In genomic region chr17:81697261-81698044, GRCh38 we compare ENCODE assay signal across 1 cellular context.
TF ChIP-seq lines count a peak whose summit lies in the region.

No MANE protein-coding gene starts in this region.

TF ChIP-seq in HepG2, 621 proteins besides CTCF, POLR2A, EP300 and RAD21:
- no peak for TF ChIP-seq ZNF546 (CRISPR knock-in tag; conservative IDR thresholded peaks at IDR 0.05)
- no peak for TF ChIP-seq NONO (IDR thresholded peaks at IDR 0.05)
- 0 out of 2 replicates have a peak, but pooled peaks have one; percentile 17 for TF ChIP-seq NONO (CRISPR knock-in tag; conservative IDR thresholded peaks at IDR 0.05)
- no peak for TF ChIP-seq ERF (CRISPR knock-in tag; IDR thresholded peaks at IDR 0.05)
- no peak for TF ChIP-seq MATR3 (CRISPR knock-in tag; IDR thresholded peaks at IDR 0.05)
- no peak for TF ChIP-seq ZUFSP (CRISPR knock-in tag; IDR thresholded peaks at IDR 0.05; ENCODE audit: borderline replicate concordance)
- TF ChIP-seq PRDM10 (CRISPR knock-in tag; IDR thresholded peaks at IDR 0.05; ENCODE audit: low read depth), result no peak
- TF ChIP-seq ZNF740 (CRISPR knock-in tag; IDR thresholded peaks at IDR 0.05), result peak; percentile 85; the same call in 1 of the 2 replicates
- TF ChIP-seq GPN1 (CRISPR knock-in tag; IDR thresholded peaks at IDR 0.05; ENCODE audit: borderline replicate concordance), result no peak
- TF ChIP-seq ZNF274 (CRISPR knock-in tag; IDR thresholded peaks at IDR 0.05), result 0 out of 2 replicates have a peak, but pooled peaks have one; percentile 24
- no peak for TF ChIP-seq FOXO1 (CRISPR knock-in tag; IDR thresholded peaks at IDR 0.05)
- TF ChIP-seq BHLHE40 (IDR thresholded peaks at IDR 0.05; ENCODE audit: low read length), result no peak
- TF ChIP-seq ZSCAN12 (CRISPR knock-in tag; IDR thresholded peaks at IDR 0.05), result no peak
- 0 out of 2 replicates have a peak, but pooled peaks have one; percentile 3 for TF ChIP-seq AKAP8 (CRISPR knock-in tag; IDR thresholded peaks at IDR 0.05)
- TF ChIP-seq MAZ (IDR thresholded peaks at IDR 0.05; ENCODE audit: borderline replicate concordance, low read depth, low read length), result no peak
- TF ChIP-seq MAZ (CRISPR knock-in tag; IDR thresholded peaks at IDR 0.05; ENCODE audit: low read depth), result no peak
